Comparison of ENCODE assay signal across 18 cellular contexts in genomic region chr2:171362396-171362795, GRCh38.
"Had no signal": no experiment of that assay in that cellular context is flagged by ENCODE, and none has a peak within 500 bp of the region (broad histone marks: within the 10 kb centered on the region; RNA-seq: fewer than 3 reads in every experiment).

No MANE protein-coding gene starts in this region.

- H3K27ac ChIP-seq: RWPE1, SJSA1 had no signal

- H3K36me3 ChIP-seq: SJSA1 had no signal

- DNase-seq: Karpas-422, KG1, MM.1S, NCI-H1092 treated with DMSO at 0.1 percent for 48 hours, NCI-H1436 treated with DMSO at 0.1 percent for 48 hours, NCI-H1694 treated with DMSO at 0.1 percent for 48 hours, NCI-H1930, NCI-H2081, NCI-H2107, NCI-H226, NCI-H446, NCI-H510A, NCI-H524 treated with DMSO at 0.1 percent for 48 hours, NCI-H774, SHP77 treated with DMSO at 0.1 percent for 48 hours had no signal

- H3K4me1 ChIP-seq: SJSA1 had no signal

- H3K4me3 ChIP-seq: SJSA1, SK-N-MC had no signal

- H3K27me3 ChIP-seq: SJSA1 had no signal
